ENCODE assay signal across 7 cellular contexts in the genomic region with DNA sequence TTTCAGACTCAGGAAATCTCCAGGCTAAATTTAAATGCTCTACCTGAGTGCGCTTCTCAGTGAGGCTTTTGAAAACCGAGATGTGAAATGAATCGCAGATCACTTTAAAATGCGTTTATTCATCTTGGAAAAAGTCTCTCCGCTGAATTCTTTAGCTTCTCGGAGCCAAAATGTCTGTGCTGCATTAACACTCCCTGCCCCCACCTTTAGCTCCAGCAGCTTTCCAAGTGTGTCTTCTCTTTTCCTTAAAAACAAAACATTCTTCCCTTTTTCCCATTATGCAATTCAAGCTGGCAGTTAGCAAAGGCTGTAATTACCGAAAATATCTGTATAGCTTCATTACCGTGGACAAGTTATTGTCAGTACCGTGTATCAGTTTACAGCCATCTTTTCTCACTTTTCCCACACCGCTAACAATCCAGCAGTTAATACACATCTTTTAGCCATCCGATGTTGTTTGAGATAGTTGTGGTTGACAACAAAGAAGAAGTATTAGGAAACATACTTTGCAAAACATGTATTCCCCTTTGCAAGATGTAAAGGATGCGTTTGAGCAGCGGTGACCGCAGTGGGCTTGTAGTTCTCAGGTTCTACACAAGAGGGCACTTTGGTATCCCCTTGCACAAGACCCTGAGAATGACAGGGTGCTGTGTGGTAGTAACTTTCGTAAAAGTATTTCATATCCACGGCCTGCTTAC.
DNase-seq lines count a peak whose midpoint lies in the region; ATAC-seq and TF ChIP-seq lines count a peak whose summit lies in the region.

No MANE protein-coding gene starts in this region.

- H3K27me3 Mint-ChIP-seq in natural killer cell treated with Interleukin-12 subunit alpha and Interleukin-12 subunit beta and Interleukin-15 and Interleukin-18, amount 100 ng/mL, for 72 hours = no peaks in the 10 kb centered on the region

- H3K4me1 Mint-ChIP-seq in natural killer cell treated with Interleukin-12 subunit alpha and Interleukin-12 subunit beta and Interleukin-15 and Interleukin-18, amount 100 ng/mL, for 72 hours (ENCODE audit: low read depth in 2 of 2) = no peaks in the 10 kb centered on the region

- no peak overlapping the region for H3K27ac Mint-ChIP-seq in natural killer cell treated with Interleukin-12 subunit alpha and Interleukin-12 subunit beta and Interleukin-15 and Interleukin-18, amount 100 ng/mL, for 72 hours

- H3K9me3 Mint-ChIP-seq in natural killer cell treated with Interleukin-12 subunit alpha and Interleukin-12 subunit beta and Interleukin-15 and Interleukin-18, amount 100 ng/mL, for 72 hours = no peaks in the 10 kb centered on the region

- H3K4me3 Mint-ChIP-seq in natural killer cell treated with Interleukin-12 subunit alpha and Interleukin-12 subunit beta and Interleukin-15 and Interleukin-18, amount 100 ng/mL, for 72 hours = no peak overlapping the region

- H3K4me3 ChIP-seq in fibroblast of pulmonary artery (replicated peaks; ENCODE audit: low read depth, low read length) = peak overlapping the region; percentile 1

- ATAC-seq in natural killer cell treated with Interleukin-12 subunit alpha and Interleukin-12 subunit beta and Interleukin-15 and Interleukin-18, amount 100 ng/mL, for 72 hours = no peak
- no peak for ATAC-seq in GM21619 (IDR thresholded peaks at IDR 0.05; ENCODE audit: unreplicated experiment)
- no peak for ATAC-seq in HG02642 (IDR thresholded peaks at IDR 0.05; ENCODE audit: poor library complexity, unreplicated experiment)

- TF ChIP-seq CTCF in GM12874 (IDR thresholded peaks at IDR 0.05; ENCODE audit: insufficient read depth, low read depth, low read length) = peak; percentile 42; the same call in 1 of the 2 replicates
- peak; percentile 76 for TF ChIP-seq CTCF in fibroblast of pulmonary artery (IDR thresholded peaks at IDR 0.05; ENCODE audit: low read length, missing control alignments)

- peak; percentile 2 for DNase-seq in NCI-H524 treated with DMSO at 0.1 percent for 48 hours (lab: John Stamatoyannopoulos, UW)
- peak; percentile 72 for DNase-seq in fibroblast of pulmonary artery (ENCODE audit: low read depth)
- peak; percentile 79 for DNase-seq in retina
- no peak for DNase-seq in natural killer cell treated with Interleukin-12 subunit alpha and Interleukin-12 subunit beta and Interleukin-15 and Interleukin-18, amount 100 ng/mL, for 72 hours (ENCODE audit: low spot score)

- no peaks in the 10 kb centered on the region for H3K36me3 Mint-ChIP-seq in natural killer cell treated with Interleukin-12 subunit alpha and Interleukin-12 subunit beta and Interleukin-15 and Interleukin-18, amount 100 ng/mL, for 72 hours
